Comparison of ENCODE assay signal across 1 cellular context in genomic region chr3:107847791-107848190, GRCh38.
TF ChIP-seq lines count a peak whose summit lies in the region.

No MANE protein-coding gene starts in this region.

TF ChIP-seq in IMR-90, 13 proteins besides CTCF, POLR2A, EP300 and RAD21:
- no peak for TF ChIP-seq BHLHE40 (IDR thresholded peaks at IDR 0.05; ENCODE audit: low read depth, low read length)
- TF ChIP-seq FOS (IDR thresholded peaks at IDR 0.05; ENCODE audit: low read depth, low read length): no peak
- no peak for TF ChIP-seq MXI1 (IDR thresholded peaks at IDR 0.05; ENCODE audit: borderline replicate concordance, low read depth, low read length)
- no peak for TF ChIP-seq MAFK (IDR thresholded peaks at IDR 0.05; ENCODE audit: low read depth, low read length)
- no peak for TF ChIP-seq RFX5 (IDR thresholded peaks at IDR 0.05; ENCODE audit: low read depth, low read length)
- no peak for TF ChIP-seq CEBPB (IDR thresholded peaks at IDR 0.05; ENCODE audit: low read depth, low read length)
- TF ChIP-seq MAZ (IDR thresholded peaks at IDR 0.05; ENCODE audit: borderline replicate concordance, low read depth, low read length): no peak
- no peak for TF ChIP-seq RCOR1 (IDR thresholded peaks at IDR 0.05; ENCODE audit: insufficient replicate concordance, low read length)
- no peak for TF ChIP-seq USF2 (IDR thresholded peaks at IDR 0.05; ENCODE audit: low read depth, low read length)
- TF ChIP-seq ELK1 (IDR thresholded peaks at IDR 0.05; ENCODE audit: borderline replicate concordance, low read depth, low read length): no peak
- no peak for TF ChIP-seq CHD1 (IDR thresholded peaks at IDR 0.05; ENCODE audit: low read depth, low read length)
- no peak for TF ChIP-seq SMC3 (IDR thresholded peaks at IDR 0.05; ENCODE audit: low read depth, low read length)
- TF ChIP-seq NFE2L2 (IDR thresholded peaks at IDR 0.05; ENCODE audit: low read depth, low read length): no peak
